8 cellular contexts compared by ENCODE assay signal in genomic region chr3:149489060-149489690, GRCh38. TPM values are rescaled to one million over a fixed set of nuclear protein-coding genes. Genes with fewer than 3 reads are reported as not detected.
A peak's percentile ranks its signal among the peaks of the same experiment; 100 is the strongest.
DNase-seq lines count a peak whose midpoint lies in the region; ATAC-seq and TF ChIP-seq lines count a peak whose summit lies in the region.

No MANE protein-coding gene starts in this region.

- intact Hi-C loops in psoas muscle (cut with DNase I), result loop anchor here in 1 of 2 donors (10.0 kb wide), 1 partner anchor 374 kb away; no protein-coding TSS in a partner anchor

- peaks cover 6% of the 10 kb centered on the region for H3K4me1 Mint-ChIP-seq in chondrocyte (ENCODE audit: low read depth)

- DNase-seq in SHP77 (lab: John Stamatoyannopoulos, UW) (peak; percentile 34 to 45), SHP77 treated with DMSO at 0.1 percent for 48 hours (lab: John Stamatoyannopoulos, UW) (no peak), LNCaP clone FGC (ENCODE audit: low read depth) (no peak), chondrocyte (ENCODE audit: low spot score) (no peak), psoas muscle (no peak)
- DNase-seq in stimulated activated CD4-positive, alpha-beta T cell treated with anti-CD3 and anti-CD28 coated beads, Interleukin-15, amount 100 ng/mL, for 24 hours, result no peak

- no peaks in the 10 kb centered on the region for H3K9me3 Mint-ChIP-seq in chondrocyte (ENCODE audit: low read depth)

- no peak overlapping the region for H3K27ac ChIP-seq in psoas muscle

- H3K36me3 Mint-ChIP-seq in chondrocyte (ENCODE audit: low read depth), result no peaks in the 10 kb centered on the region

- peak; percentile 54 to 68 (median 62) for ATAC-seq in psoas muscle
- ATAC-seq in GM21423 (IDR thresholded peaks at IDR 0.05; ENCODE audit: unreplicated experiment), result no peak
- no peak for ATAC-seq in HG03460 (IDR thresholded peaks at IDR 0.05; ENCODE audit: unreplicated experiment)

- H3K27ac Mint-ChIP-seq in chondrocyte (ENCODE audit: unreplicated experiment), result peak overlapping the region; percentile 14

- H3K4me1 ChIP-seq in psoas muscle, result peaks cover 9% of the 10 kb centered on the region

- TF ChIP-seq CTCF in LNCaP clone FGC (IDR thresholded peaks at IDR 0.05; ENCODE audit: control insufficient read depth, extremely low read depth, insufficient read depth) (peak; percentile 50), chondrocyte (IDR thresholded peaks at IDR 0.05) (peak; percentile 82), psoas muscle (IDR thresholded peaks at IDR 0.05) (peak; percentile 18)

- H3K9me3 ChIP-seq in psoas muscle, result peaks cover 4% of the 10 kb centered on the region

- H3K27me3 Mint-ChIP-seq in chondrocyte (ENCODE audit: low read depth), result peaks cover 3% of the 10 kb centered on the region

- H3K4me3 Mint-ChIP-seq in chondrocyte (ENCODE audit: unreplicated experiment), result no peak overlapping the region

- H3K4me3 ChIP-seq in LNCaP clone FGC (ENCODE audit: low read depth, low read length) (no peak overlapping the region), psoas muscle (no peak overlapping the region)

- H3K27me3 ChIP-seq in psoas muscle (ENCODE audit: insufficient read depth in 3 of 3, low read length in 2 of 3), result no peaks in the 10 kb centered on the region

- WGBS in psoas muscle, 3 donors, result 36 to 42% (median 36%) methylated on average over 6 of the region's 6 CpGs

- H3K36me3 ChIP-seq in psoas muscle (ENCODE audit: insufficient read depth in 1 of 2, low read depth in 1 of 2), result no peaks in the 10 kb centered on the region

RNA-seq across cellular contexts. Expression of gene TM4SF4, which starts 14.7 kb away (rescaled TPM):
- total RNA-seq in chondrocyte, result not detected in 3 replicates
- under 1 TPM in 1 of 4 donors, not detected in 3; 0.13 TPM for total RNA-seq in psoas muscle
- polyA plus RNA-seq in psoas muscle, result under 1 TPM in 2 of 3 donors, not detected in 1; 0.07 to 0.66 TPM

Comparison
In these comparisons a context has a peak if more than half of its experiments do, and no peak if none do; other contexts are left out.
1. DNase-seq: peak in SHP77 (2 of 2); none in SHP77 treated with DMSO at 0.1 percent for 48 hours (single experiment), LNCaP clone FGC (single experiment), chondrocyte (single experiment), psoas muscle (0 of 2) and stimulated activated CD4-positive, alpha-beta T cell treated with anti-CD3 and anti-CD28 coated beads, Interleukin-15, amount 100 ng/mL, for 24 hours (single experiment).
2. CTCF ChIP-seq: peak in every context shown above with its lines; median percentile 82 in chondrocyte; 50 in LNCaP clone FGC; 18 in psoas muscle.
3. ATAC-seq: peak in psoas muscle (4 of 4); none in GM21423 (single experiment) and HG03460 (single experiment).